Comparison of ENCODE assay signal across 8 cellular contexts in the genomic region with DNA sequence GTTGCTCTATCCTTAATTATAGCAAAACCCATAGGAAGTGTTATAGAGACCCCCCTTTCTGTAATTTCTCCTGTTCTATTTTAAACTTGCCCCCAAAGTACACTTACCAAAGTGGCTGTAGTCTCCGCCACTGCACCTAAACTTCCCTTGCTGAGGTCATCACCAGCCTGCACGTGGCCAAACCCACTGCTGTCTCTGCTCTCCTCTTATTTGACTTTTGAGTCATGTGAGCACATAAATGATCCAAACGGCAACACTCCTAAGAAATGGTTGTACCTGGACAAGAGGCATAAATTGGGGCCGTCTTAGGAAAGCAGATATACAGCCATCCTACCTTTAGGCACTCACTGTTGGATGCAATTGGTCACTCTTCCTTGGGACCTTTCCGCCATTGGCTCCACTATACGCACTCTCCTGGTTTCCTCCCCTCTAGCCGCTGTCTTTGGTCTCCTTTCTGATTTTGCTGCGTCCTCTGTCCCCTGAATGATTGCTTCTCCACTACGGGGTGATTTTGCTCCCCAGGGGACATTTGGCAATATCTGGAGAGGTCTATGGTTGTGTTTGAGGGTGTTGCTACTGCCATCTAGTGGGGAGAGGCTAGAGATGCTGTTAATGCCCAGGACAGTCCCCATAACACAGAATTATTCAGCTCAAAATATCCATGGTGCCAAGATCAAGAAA. TPM values are rescaled to one million over a fixed set of nuclear protein-coding genes. Genes with fewer than 3 reads are reported as not detected.
DNase-seq lines count a peak whose midpoint lies in the region; ATAC-seq and TF ChIP-seq lines count a peak whose summit lies in the region.

No MANE protein-coding gene starts in this region.

- no peaks in the 10 kb centered on the region for H3K36me3 Mint-ChIP-seq in T-helper 2 cell treated with Interferon-gamma antibody and Interleukin-4, amounts not matched to agents 5 μg/mL and 100 μg/mL, for 36 hours (ENCODE audit: low read depth)

- H3K4me3 ChIP-seq in prostate gland, result no peak overlapping the region

- no peaks in the 10 kb centered on the region for H3K9me3 ChIP-seq in prostate gland

- intact Hi-C loops in prostate gland (cut with DNase I), result loop anchor here (10.0 kb wide), 2 partner anchors 204 to 334 kb away; no protein-coding TSS in a partner anchor

- no peak overlapping the region for H3K27ac ChIP-seq in prostate gland

- peak; percentile 30 to 68 (median 46) for TF ChIP-seq CTCF in prostate gland (IDR thresholded peaks at IDR 0.05)

- H3K9me3 Mint-ChIP-seq in T-helper 2 cell treated with Interferon-gamma antibody and Interleukin-4, amounts not matched to agents 5 μg/mL and 100 μg/mL, for 36 hours, result no peaks in the 10 kb centered on the region

- no peaks in the 10 kb centered on the region for H3K4me1 Mint-ChIP-seq in T-helper 2 cell treated with Interferon-gamma antibody and Interleukin-4, amounts not matched to agents 5 μg/mL and 100 μg/mL, for 36 hours (ENCODE audit: low read depth)

- H3K27me3 Mint-ChIP-seq in T-helper 2 cell treated with Interferon-gamma antibody and Interleukin-4, amounts not matched to agents 5 μg/mL and 100 μg/mL, for 36 hours (ENCODE audit: low read depth), result peaks cover 8% of the 10 kb centered on the region

- peak in 3 of 5 experiments; percentile 3 to 66 (median 4) for DNase-seq in T-helper 2 cell
- DNase-seq in T-helper 2 cell treated with Interferon-gamma antibody and Interleukin-4, amounts not matched to agents 5 μg/mL and 100 μg/mL, for 36 hours (ENCODE audit: low spot score), result no peak
- DNase-seq in NCI-H82 treated with DMSO at 0.1 percent for 48 hours (lab: John Stamatoyannopoulos, UW; ENCODE audit: unreplicated experiment), result peak; percentile 39
- DNase-seq in activated T-cell treated with anti-CD3 and anti-CD28 coated beads, Interleukin-2, amount 50 U/mL, for 48 hours, result peak; percentile 40 to 46
- peak; percentile 57 for DNase-seq in germinal center (ENCODE audit: low spot score)
- DNase-seq in prostate gland (ENCODE audit: low spot score), result peak; percentile 16

- H3K4me1 ChIP-seq in prostate gland (replicated peaks), result no peaks in the 10 kb centered on the region

- H3K4me3 Mint-ChIP-seq in T-helper 2 cell treated with Interferon-gamma antibody and Interleukin-4, amounts not matched to agents 5 μg/mL and 100 μg/mL, for 36 hours, result no peak overlapping the region

- no peak overlapping the region for H3K27ac Mint-ChIP-seq in T-helper 2 cell treated with Interferon-gamma antibody and Interleukin-4, amounts not matched to agents 5 μg/mL and 100 μg/mL, for 36 hours

- H3K27me3 ChIP-seq in prostate gland (replicated peaks; ENCODE audit: insufficient read depth), result no peaks in the 10 kb centered on the region

- ATAC-seq in HG03342 (IDR thresholded peaks at IDR 0.05; ENCODE audit: unreplicated experiment), result peak; percentile 61
- no peak for ATAC-seq in HG03095 (IDR thresholded peaks at IDR 0.05; ENCODE audit: unreplicated experiment)

- 52% methylated on average over 9 of the region's 9 CpGs for WGBS in prostate gland

- TF ChIP-seq POLR2A in prostate gland (IDR thresholded peaks at IDR 0.05), result no peak

- H3K36me3 ChIP-seq in prostate gland, result no peaks in the 10 kb centered on the region

RNA-seq across cellular contexts. Expression of gene IL36G, which starts 19.2 kb away (rescaled TPM):
- total RNA-seq in prostate gland, result not detected

RNA-seq across cellular contexts. Expression of gene IL36A, which starts 46.7 kb away (rescaled TPM):
- not detected for total RNA-seq in prostate gland

RNA-seq across cellular contexts. Expression of gene IL37, which starts 47.6 kb away (rescaled TPM):
- total RNA-seq in prostate gland, result 1 to 10 TPM in 1 of 2 donors, not detected in 1; 1.4 TPM
